In the genomic region with DNA sequence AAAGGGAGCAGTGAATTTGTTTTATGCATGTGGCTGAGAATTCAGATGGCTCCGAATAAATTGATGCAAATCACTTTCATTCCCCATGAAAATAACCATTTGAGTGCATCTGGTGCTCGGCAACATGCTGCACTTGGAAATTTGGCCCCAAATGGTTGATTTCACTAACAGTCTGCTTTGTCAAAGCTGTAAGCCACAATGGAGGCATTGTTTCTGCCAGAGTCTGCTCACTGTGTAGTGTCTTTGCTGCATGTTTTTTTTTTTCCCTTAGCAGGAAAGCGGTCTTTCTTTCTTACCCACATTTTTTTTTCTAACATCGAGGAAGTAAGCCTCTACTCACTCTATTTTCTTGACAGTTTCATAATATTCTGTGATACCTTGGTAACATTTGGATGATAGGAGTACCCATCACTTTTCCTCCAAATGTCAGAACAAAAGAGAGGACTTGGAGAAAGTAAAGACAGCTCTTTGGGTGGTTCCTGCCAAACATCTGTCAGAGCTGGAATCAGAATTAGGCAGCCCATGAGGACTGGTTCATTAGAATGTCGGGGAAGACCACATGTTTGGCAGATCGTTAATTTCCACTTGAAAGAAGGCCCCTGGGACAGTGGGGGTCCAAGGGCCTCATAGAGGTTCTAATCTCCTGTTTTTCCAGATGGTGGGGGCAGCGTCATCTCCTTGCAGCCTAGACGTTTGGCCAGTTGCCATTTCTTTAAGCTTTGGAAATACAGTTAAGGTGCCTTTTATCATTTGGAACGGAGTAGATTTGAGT, we compare ENCODE assay signal across 12 cellular contexts.
A peak's percentile ranks its signal among the peaks of the same experiment; 100 is the strongest.
DNase-seq lines count a peak whose midpoint lies in the region; FAIRE-seq and TF ChIP-seq lines count a peak whose summit lies in the region.
"Had no signal": no experiment of that assay in that cellular context is flagged by ENCODE, and none has a peak within 500 bp of the region (broad histone marks: within the 10 kb centered on the region; RNA-seq: fewer than 3 reads in every experiment).

No MANE protein-coding gene starts in this region.

- H3K9ac ChIP-seq in astrocyte (ENCODE audit: low read length) = no peak overlapping the region

- H3K27ac ChIP-seq in astrocyte (ENCODE audit: low read depth, low read length) = no peak overlapping the region
- H3K27ac ChIP-seq in hepatocyte = peak overlapping the region; percentile 57
- peak overlapping the region in 1 of 5 donors; percentile 8 for H3K27ac ChIP-seq in stomach
- H3K27ac ChIP-seq in suprapubic skin = no peak overlapping the region

- no peak overlapping the region for H3K27ac Mint-ChIP-seq in astrocyte (ENCODE audit: unreplicated experiment)
- peak overlapping the region; percentile 15 for H3K27ac Mint-ChIP-seq in progenitor cell of endocrine pancreas
- H3K27ac Mint-ChIP-seq: activated T-helper 17 cell treated with anti-CD3 and anti-CD28 coated beads, Interleukin-2, amount 50 U/mL, for 72 hours had no signal

- H3K9me3 Mint-ChIP-seq in astrocyte (ENCODE audit: unreplicated experiment) (no peaks in the 10 kb centered on the region), progenitor cell of endocrine pancreas (ENCODE audit: low read depth) (no peaks in the 10 kb centered on the region)
- H3K9me3 Mint-ChIP-seq: activated T-helper 17 cell treated with anti-CD3 and anti-CD28 coated beads, Interleukin-2, amount 50 U/mL, for 72 hours had no signal

- no peak for FAIRE-seq in astrocyte (lab: Jason Lieb, UNC)

- H3K4me1 ChIP-seq in astrocyte (ENCODE audit: insufficient read depth, low read length) = peaks cover 19% of the 10 kb centered on the region
- H3K4me1 ChIP-seq in hepatocyte (ENCODE audit: insufficient read depth) = peaks cover 17% of the 10 kb centered on the region
- peaks cover 7 to 21% (median 16%) of the 10 kb centered on the region in 4 donors for H3K4me1 ChIP-seq in stomach
- peaks cover 12% of the 10 kb centered on the region for H3K4me1 ChIP-seq in suprapubic skin

- TF ChIP-seq CTCF in astrocyte (IDR thresholded peaks at IDR 0.05; ENCODE audit: insufficient read depth, low read depth, low read length) (no peak), hepatocyte (IDR thresholded peaks at IDR 0.05; ENCODE audit: poor library complexity) (no peak), progenitor cell of endocrine pancreas (IDR thresholded peaks at IDR 0.05; ENCODE audit: unreplicated experiment) (no peak), stomach (IDR thresholded peaks at IDR 0.05) (no peak), suprapubic skin (IDR thresholded peaks at IDR 0.05) (no peak)

- no peaks in the 10 kb centered on the region for H3K79me2 ChIP-seq in astrocyte (ENCODE audit: insufficient read depth, low read length)
- H3K79me2 ChIP-seq in hepatocyte = no peaks in the 10 kb centered on the region

- TF ChIP-seq EP300 in stomach (IDR thresholded peaks at IDR 0.05) = no peak
- TF ChIP-seq EP300 in suprapubic skin (IDR thresholded peaks at IDR 0.05) = no peak

- H3K9me3 ChIP-seq in astrocyte (ENCODE audit: insufficient read depth, low read depth, low read length) = no peaks in the 10 kb centered on the region
- H3K9me3 ChIP-seq in hepatocyte (ENCODE audit: low read depth) = no peaks in the 10 kb centered on the region
- H3K9me3 ChIP-seq in stomach = no peaks in the 10 kb centered on the region
- H3K9me3 ChIP-seq in suprapubic skin = no peaks in the 10 kb centered on the region

- H3K4me3 Mint-ChIP-seq in astrocyte (ENCODE audit: unreplicated experiment) = no peak overlapping the region
- no peak overlapping the region for H3K4me3 Mint-ChIP-seq in progenitor cell of endocrine pancreas (ENCODE audit: low read depth)
- H3K4me3 Mint-ChIP-seq: activated T-helper 17 cell treated with anti-CD3 and anti-CD28 coated beads, Interleukin-2, amount 50 U/mL, for 72 hours had no signal

- 53% methylated on average over 9 of the region's 9 CpGs for WGBS in hepatocyte (ENCODE audit: low lambda C conversion rate, missing lambda C conversion rate)
- 19 to 31% (median 25%) methylated on average over 9 of the region's 9 CpGs for WGBS in stomach, 5 donors
- 29% methylated on average over 9 of the region's 9 CpGs for WGBS in suprapubic skin

- intact Hi-C loops in stomach (cut with DNase I; ENCODE audit: low total_unique reads) = no loop called here

- DNase-seq in NCI-H1694 (lab: John Stamatoyannopoulos, UW) (peak; percentile 78), astrocyte (ENCODE audit: low read depth) (peak; percentile 22), hepatocyte (ENCODE audit: low spot score) (peak; percentile 35), progenitor cell of endocrine pancreas (ENCODE audit: low spot score, unreplicated experiment) (no peak), stomach (no peak), suprapubic skin (ENCODE audit: low spot score in 2 of 2) (no peak), DMS53 (lab: John Stamatoyannopoulos, UW) (no peak), SHP77 treated with DMSO at 0.1 percent for 48 hours (lab: John Stamatoyannopoulos, UW) (no peak)
- DNase-seq: activated CD4-positive, alpha-beta T cell treated with anti-CD3 and anti-CD28 coated beads, Interleukin-2, amount 50 U/mL, for 4 hours; GOT3; T-helper 2 cell had no signal

- no peaks in the 10 kb centered on the region for H3K27me3 Mint-ChIP-seq in astrocyte (ENCODE audit: low read depth, unreplicated experiment)
- H3K27me3 Mint-ChIP-seq in progenitor cell of endocrine pancreas = peaks cover under 1% of the 10 kb centered on the region

- no peaks in the 10 kb centered on the region for H4K20me1 ChIP-seq in astrocyte (ENCODE audit: insufficient read depth, low read length)
- no peaks in the 10 kb centered on the region for H4K20me1 ChIP-seq in hepatocyte (ENCODE audit: insufficient read depth, poor library complexity, severe bottlenecking)

- H3K4me3 ChIP-seq in astrocyte (ENCODE audit: insufficient read depth, low read depth, low read length) (no peak overlapping the region), hepatocyte (no peak overlapping the region), stomach (no peak overlapping the region), suprapubic skin (no peak overlapping the region)

- no peaks in the 10 kb centered on the region for H3K27me3 ChIP-seq in astrocyte (ENCODE audit: insufficient read depth, low read length)
- no peaks in the 10 kb centered on the region for H3K27me3 ChIP-seq in hepatocyte
- H3K27me3 ChIP-seq in stomach = no peaks in the 10 kb centered on the region
- H3K27me3 ChIP-seq in suprapubic skin = no peaks in the 10 kb centered on the region

- no peak for TF ChIP-seq POLR2A in stomach (IDR thresholded peaks at IDR 0.05)
- TF ChIP-seq POLR2A in suprapubic skin (IDR thresholded peaks at IDR 0.05) = no peak

- H2AFZ ChIP-seq in astrocyte (ENCODE audit: low read depth, low read length) (no peak overlapping the region), hepatocyte (no peak overlapping the region)

- H3K4me1 Mint-ChIP-seq in astrocyte (ENCODE audit: low read depth, unreplicated experiment) (peaks cover 13% of the 10 kb centered on the region), progenitor cell of endocrine pancreas (ENCODE audit: low read depth) (peaks cover 9% of the 10 kb centered on the region)
- H3K4me1 Mint-ChIP-seq: activated T-helper 17 cell treated with anti-CD3 and anti-CD28 coated beads, Interleukin-2, amount 50 U/mL, for 72 hours had no signal

- H3K9me2 ChIP-seq in hepatocyte (replicated peaks; ENCODE audit: insufficient read depth) = no peaks in the 10 kb centered on the region

- no peaks in the 10 kb centered on the region for H3K36me3 Mint-ChIP-seq in astrocyte (ENCODE audit: low read depth, unreplicated experiment)
- H3K36me3 Mint-ChIP-seq in progenitor cell of endocrine pancreas (ENCODE audit: insufficient read depth) = no peaks in the 10 kb centered on the region

- peak overlapping the region; percentile 7 for H3K4me2 ChIP-seq in astrocyte (ENCODE audit: low read length)
- peak overlapping the region; percentile 37 for H3K4me2 ChIP-seq in hepatocyte

- H3K36me3 ChIP-seq in astrocyte (ENCODE audit: insufficient read depth, low read length) = no peaks in the 10 kb centered on the region
- H3K36me3 ChIP-seq in hepatocyte (replicated peaks; ENCODE audit: insufficient read depth, low read depth) = no peaks in the 10 kb centered on the region
- H3K36me3 ChIP-seq in stomach = no peaks in the 10 kb centered on the region
- H3K36me3 ChIP-seq in suprapubic skin = no peaks in the 10 kb centered on the region

Comparison
In these comparisons a context has a peak if more than half of its experiments do, and no peak if none do; other contexts are left out.
1. DNase-seq: peak in NCI-H1694 (single experiment), astrocyte (single experiment) and hepatocyte (single experiment); none in progenitor cell of endocrine pancreas (single experiment), stomach (single experiment), suprapubic skin (0 of 2), DMS53 (single experiment) and SHP77 treated with DMSO at 0.1 percent for 48 hours (single experiment).